In the genomic region with DNA sequence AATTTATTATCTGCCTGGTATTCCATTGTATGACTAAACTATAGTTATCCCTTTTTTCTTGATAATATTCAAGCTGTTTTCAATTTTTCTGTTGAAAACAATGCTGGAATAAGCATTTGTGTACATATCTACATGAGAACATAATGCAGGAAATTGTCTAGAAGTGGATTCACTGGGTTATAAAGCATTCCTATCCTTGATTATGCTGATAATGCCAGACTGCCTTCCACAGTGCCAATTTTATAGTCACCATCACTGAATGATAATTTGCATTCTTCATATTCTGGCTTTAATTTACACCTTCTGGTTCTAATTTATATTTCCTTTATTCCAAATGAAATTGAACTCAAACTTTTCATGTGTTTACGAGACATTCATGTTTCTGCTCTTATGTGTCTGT, we compare ENCODE assay signal across 24 cellular contexts.
"Had no signal": no experiment of that assay in that cellular context is flagged by ENCODE, and none has a peak within 500 bp of the region (broad histone marks: within the 10 kb centered on the region; RNA-seq: fewer than 3 reads in every experiment).

No MANE protein-coding gene starts in this region.

- H3K27me3 ChIP-seq: colonic mucosa, esophagus muscularis mucosa, gastrocnemius medialis, heart right ventricle, left lung had no signal

- H3K27ac ChIP-seq: colonic mucosa, dorsolateral prefrontal cortex, esophagus muscularis mucosa, gastrocnemius medialis, heart right ventricle, left lung, lower lobe of right lung had no signal

- H3K9me3 ChIP-seq: colonic mucosa, esophagus muscularis mucosa, gastrocnemius medialis, mucosa of descending colon had no signal

- H3K4me3 ChIP-seq: colonic mucosa, dorsolateral prefrontal cortex, esophagus muscularis mucosa, gastrocnemius medialis, heart right ventricle, left lung, lower lobe of right lung, mucosa of descending colon had no signal

- H3K4me1 ChIP-seq: colonic mucosa, esophagus muscularis mucosa, gastrocnemius medialis, heart right ventricle, left lung, lower lobe of right lung had no signal

- DNase-seq: colonic mucosa; cortex of kidney; dermis blood vessel endothelial cell; dorsolateral prefrontal cortex; effector CD4-positive, alpha-beta T cell; effector memory CD4-positive, alpha-beta T cell; foreskin fibroblast; foreskin melanocyte; gastrocnemius medialis; glutamatergic neuron; head of caudate nucleus; heart right ventricle; hippocampal formation; left cardiac atrium; left lung; left ventricle myocardium superior; lower lobe of right lung; mesenchymal stem cell; mucosa of descending colon; naive B cell; naive thymus-derived CD8-positive, alpha-beta T cell had no signal

- ATAC-seq: gastrocnemius medialis; heart right ventricle; left cardiac atrium; left lung; left ventricle myocardium superior; lower lobe of right lung; mucosa of descending colon; naive thymus-derived CD8-positive, alpha-beta T cell had no signal

- H3K36me3 ChIP-seq: colonic mucosa, esophagus muscularis mucosa, gastrocnemius medialis, heart right ventricle, left lung, lower lobe of right lung had no signal

- FAIRE-seq: endothelial cell of umbilical vein, keratinocyte had no signal
